Comparison of ENCODE assay signal across 15 cellular contexts in the genomic region with DNA sequence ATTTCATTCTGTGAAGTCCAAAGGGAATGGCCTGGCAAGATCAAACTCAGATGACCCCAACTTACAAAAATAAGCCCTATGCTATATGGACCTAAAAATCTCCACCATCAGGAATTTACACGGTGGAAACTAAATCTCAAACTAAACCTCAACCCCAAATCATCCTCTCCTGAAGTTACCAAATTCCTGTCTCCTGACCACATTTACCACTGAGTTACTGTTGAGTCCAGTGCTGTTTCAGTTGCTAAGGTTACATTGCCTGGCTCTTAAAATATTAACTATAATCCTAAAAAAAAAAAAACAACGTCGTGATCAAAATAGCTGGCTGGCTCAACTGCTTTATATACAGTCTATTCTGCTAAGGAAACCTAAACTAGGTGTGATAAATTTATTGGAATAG.
A peak's percentile ranks its signal among the peaks of the same experiment; 100 is the strongest.
DNase-seq lines count a peak whose midpoint lies in the region; TF ChIP-seq lines count a peak whose summit lies in the region.
"Had no signal": no experiment of that assay in that cellular context is flagged by ENCODE, and none has a peak within 500 bp of the region (broad histone marks: within the 10 kb centered on the region; RNA-seq: fewer than 3 reads in every experiment).

No MANE protein-coding gene starts in this region.

- H3K4me2 ChIP-seq in SK-N-SH = no peak overlapping the region

- no peaks in the 10 kb centered on the region for H3K4me1 Mint-ChIP-seq in endothelial cell (ENCODE audit: unreplicated experiment)
- H3K4me1 Mint-ChIP-seq: CD4-positive, CD25-positive, alpha-beta regulatory T cell had no signal

- no peak overlapping the region for H3K9ac ChIP-seq in SK-N-SH

- H3K27ac Mint-ChIP-seq in endothelial cell (ENCODE audit: unreplicated experiment) = no peak overlapping the region
- H3K27ac Mint-ChIP-seq: CD4-positive, CD25-positive, alpha-beta regulatory T cell; type B pancreatic cell had no signal

- no peaks in the 10 kb centered on the region for H3K79me2 ChIP-seq in SK-N-SH (ENCODE audit: insufficient read depth)

- H3K4me1 ChIP-seq in SK-N-SH (ENCODE audit: control insufficient read depth in 1 of 2, insufficient read depth in 2 of 2, low read depth in 1 of 2, low read length in 1 of 2) = peaks cover 0 to 7% of the 10 kb centered on the region in 2 experiments; a peak in 2 of 4 replicates

- 45% methylated on average over 3 of the region's 3 CpGs for WGBS in SK-N-SH (ENCODE audit: low lambda C conversion rate)

- no peaks in the 10 kb centered on the region for H4K20me1 ChIP-seq in SK-N-SH (ENCODE audit: insufficient read depth)

- no peak overlapping the region for H3K4me3 Mint-ChIP-seq in endothelial cell (ENCODE audit: unreplicated experiment)
- H3K4me3 Mint-ChIP-seq: CD4-positive, CD25-positive, alpha-beta regulatory T cell; type B pancreatic cell had no signal

- H3F3A ChIP-seq in SK-N-SH (replicated peaks; ENCODE audit: insufficient read depth) = no peaks in the 10 kb centered on the region

- no peak overlapping the region for H2AFZ ChIP-seq in SK-N-SH (ENCODE audit: low read depth)

- H3K36me3 ChIP-seq in SK-N-SH (replicated peaks in 1 of 2; ENCODE audit: control insufficient read depth in 1 of 2, insufficient read depth in 2 of 2, low read length in 1 of 2) = no peaks in the 10 kb centered on the region

- POLR2A ChIA-PET in SK-N-SH (lab: Yijun Ruan, JAX) = no interaction called here

- peak overlapping the region in 1 of 2 experiments; percentile 9; a peak in 1 of 4 replicates for H3K27ac ChIP-seq in SK-N-SH (ENCODE audit: low read depth in 2 of 2, low read length in 1 of 2)

- H3K9me3 ChIP-seq in SK-N-SH = no peaks in the 10 kb centered on the region

- DNase-seq in Daoy (ENCODE audit: low read depth) (peak; percentile 19), SK-N-SH (no peak), fibroblast of pulmonary artery (ENCODE audit: low read depth) (peak; percentile 63), skeletal muscle cell (ENCODE audit: low read depth) (peak; percentile 26), GM20000 (ENCODE audit: low spot score) (no peak), DMS 273 (lab: John Stamatoyannopoulos, UW; ENCODE audit: unreplicated experiment) (no peak), endothelial cell (ENCODE audit: low spot score) (no peak), GDM1 (lab: John Stamatoyannopoulos, UW) (no peak)
- DNase-seq: CD4-positive, CD25-positive, alpha-beta regulatory T cell; effector memory CD4-positive, alpha-beta T cell; NCI-H187 treated with DMSO at 0.1 percent for 48 hours; NCI-H526 treated with DMSO at 0.1 percent for 48 hours; small intestine; stimulated activated naive CD4-positive, alpha-beta T cell had no signal

- TF ChIP-seq EP300 in SK-N-SH (IDR thresholded peaks at IDR 0.05; ENCODE audit: borderline replicate concordance in 1 of 2, low read depth in 1 of 2, low read length in 1 of 2) = peak in 1 of 2 experiments; percentile 28; a peak in 1 of 4 replicates

- CTCF ChIA-PET in SK-N-SH (lab: Yijun Ruan, JAX) = interaction anchor here (1.5 kb wide), 1 partner anchor 11 kb away, joined by 3 read pairs; no protein-coding TSS in a partner anchor

- TF ChIP-seq RAD21 in SK-N-SH (IDR thresholded peaks at IDR 0.05; ENCODE audit: low read length) = no peak

- H3K4me3 ChIP-seq in SK-N-SH (ENCODE audit: low read depth in 2 of 2, low read length in 1 of 2) = no peak overlapping the region
- no peak overlapping the region for H3K4me3 ChIP-seq in fibroblast of pulmonary artery (replicated peaks; ENCODE audit: low read depth, low read length)
- H3K4me3 ChIP-seq in skeletal muscle cell (ENCODE audit: low read depth, low read length) = no peak overlapping the region

- TF ChIP-seq CTCF in SK-N-SH (IDR thresholded peaks at IDR 0.05) (no peak), fibroblast of pulmonary artery (IDR thresholded peaks at IDR 0.05; ENCODE audit: low read length, missing control alignments) (no peak), GM20000 (IDR thresholded peaks at IDR 0.05; ENCODE audit: extremely low read depth, missing control alignments) (no peak), endothelial cell (IDR thresholded peaks at IDR 0.05; ENCODE audit: unreplicated experiment) (no peak)

- H3K9me3 Mint-ChIP-seq in endothelial cell (ENCODE audit: unreplicated experiment) = no peaks in the 10 kb centered on the region
- H3K9me3 Mint-ChIP-seq: type B pancreatic cell had no signal

- no peaks in the 10 kb centered on the region; the same call in 1 of the 2 replicates for H3K9me2 ChIP-seq in SK-N-SH

- no peaks in the 10 kb centered on the region for H3K36me3 Mint-ChIP-seq in endothelial cell (ENCODE audit: low read depth, unreplicated experiment)
- H3K36me3 Mint-ChIP-seq: CD4-positive, CD25-positive, alpha-beta regulatory T cell; type B pancreatic cell had no signal

- H3K27me3 Mint-ChIP-seq in endothelial cell (ENCODE audit: unreplicated experiment) = no peaks in the 10 kb centered on the region
- H3K27me3 Mint-ChIP-seq: CD4-positive, CD25-positive, alpha-beta regulatory T cell had no signal

- H3K27me3 ChIP-seq in SK-N-SH (ENCODE audit: insufficient read depth) = no peaks in the 10 kb centered on the region

TF ChIP-seq in SK-N-SH, 30 proteins besides CTCF, POLR2A, EP300 and RAD21:
- TF ChIP-seq, protein P1, sequence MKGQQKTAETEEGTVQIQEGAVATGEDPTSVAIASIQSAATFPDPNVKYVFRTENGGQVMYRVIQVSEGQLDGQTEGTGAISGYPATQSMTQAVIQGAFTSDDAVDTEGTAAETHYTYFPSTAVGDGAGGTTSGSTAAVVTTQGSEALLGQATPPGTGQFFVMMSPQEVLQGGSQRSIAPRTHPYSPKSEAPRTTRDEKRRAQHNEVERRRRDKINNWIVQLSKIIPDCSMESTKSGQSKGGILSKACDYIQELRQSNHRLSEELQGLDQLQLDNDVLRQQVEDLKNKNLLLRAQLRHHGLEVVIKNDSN (IDR thresholded peaks at IDR 0.05; ENCODE audit: borderline replicate concordance, low read depth) = no peak
- TF ChIP-seq PBX3 (IDR thresholded peaks at IDR 0.05) (peak; percentile 38; the same call in 1 of the 2 replicates), EZH2phosphoT487 (IDR thresholded peaks at IDR 0.05; ENCODE audit: borderline replicate concordance, low read depth) (no peak), ZBTB33 (IDR thresholded peaks at IDR 0.05; ENCODE audit: borderline replicate concordance, low read depth) (no peak), GABPA (IDR thresholded peaks at IDR 0.05; ENCODE audit: low read depth) (no peak), YY1 (IDR thresholded peaks at IDR 0.05; ENCODE audit: low read depth) (no peak), TAF1 (IDR thresholded peaks at IDR 0.05; ENCODE audit: borderline replicate concordance, low read depth, low read length) (no peak), FOXM1 (IDR thresholded peaks at IDR 0.05; ENCODE audit: low read depth) (no peak), JUND (IDR thresholded peaks at IDR 0.05) (no peak), SMC3 (IDR thresholded peaks at IDR 0.05; ENCODE audit: low read depth, low read length) (no peak), RFX5 (IDR thresholded peaks at IDR 0.05; ENCODE audit: low read length) (no peak), TCF12 (IDR thresholded peaks at IDR 0.05) (peak; percentile 19; the same call in 1 of the 2 replicates), FOXJ3 (CRISPR knock-in tag; IDR thresholded peaks at IDR 0.05) (no peak), RXRA (IDR thresholded peaks at IDR 0.05; ENCODE audit: borderline replicate concordance, low read depth) (no peak), ELF1 (IDR thresholded peaks at IDR 0.05) (no peak)

Comparison
In these comparisons a context has a peak if more than half of its experiments do, and no peak if none do; other contexts are left out.
1. DNase-seq: peak in Daoy (single experiment), fibroblast of pulmonary artery (single experiment) and skeletal muscle cell (single experiment); none in SK-N-SH (single experiment), GM20000 (single experiment), DMS 273 (single experiment), endothelial cell (single experiment) and GDM1 (single experiment).